ENCODE assay signal across 17 cellular contexts in the genomic region with DNA sequence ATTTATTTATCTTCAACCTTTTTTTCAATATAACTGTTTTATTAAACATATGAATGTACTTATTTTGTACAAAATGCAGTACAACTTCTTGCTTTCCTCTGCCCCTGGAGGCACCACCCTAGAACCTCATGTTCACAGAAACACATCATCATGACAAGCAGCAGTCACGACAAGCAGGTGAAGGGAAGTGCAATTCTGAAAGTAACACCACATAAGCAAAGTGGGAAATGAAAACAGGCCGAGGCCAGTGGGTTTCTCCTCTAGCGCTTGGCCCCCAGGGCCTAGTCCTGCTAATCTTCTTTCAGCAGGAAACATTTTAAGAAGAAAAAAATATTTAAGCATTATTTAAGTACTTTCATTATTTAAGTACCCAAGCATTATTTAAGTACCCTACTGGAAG.
DNase-seq lines count a peak whose midpoint lies in the region; ATAC-seq, FAIRE-seq and TF ChIP-seq lines count a peak whose summit lies in the region.
"Had no signal": no experiment of that assay in that cellular context is flagged by ENCODE, and none has a peak within 500 bp of the region (broad histone marks: within the 10 kb centered on the region; RNA-seq: fewer than 3 reads in every experiment).

No MANE protein-coding gene starts in this region.

- 39 to 52% (median 42%) methylated on average over 3 of the region's 3 CpGs for WGBS in spleen, 5 donors

- TF ChIP-seq CTCF in spleen (IDR thresholded peaks at IDR 0.05 in 8 of 11, conservative IDR thresholded peaks at IDR 0.05 in 3 of 11), result no peak
- no peak for TF ChIP-seq CTCF in vagina (IDR thresholded peaks at IDR 0.05)

- H3K36me3 ChIP-seq in spleen, result no peaks in the 10 kb centered on the region
- H3K36me3 ChIP-seq in vagina, result no peaks in the 10 kb centered on the region
- H3K36me3 ChIP-seq: BE2C, HAP-1 had no signal

- H3K4me3 ChIP-seq in spleen (no peak overlapping the region), vagina (no peak overlapping the region)
- H3K4me3 ChIP-seq: HAP-1, smooth muscle cell had no signal

- H3K27ac ChIP-seq in spleen (no peak overlapping the region), vagina (no peak overlapping the region)
- H3K27ac ChIP-seq: VCaP had no signal

- no peaks in the 10 kb centered on the region for H3K27me3 ChIP-seq in spleen (replicated peaks in 1 of 7)
- no peaks in the 10 kb centered on the region for H3K27me3 ChIP-seq in vagina
- H3K27me3 ChIP-seq: BE2C had no signal

- no peak for FAIRE-seq in RCC 7860 (lab: Jason Lieb, UNC)

- H3K4me1 ChIP-seq in spleen (no peaks in the 10 kb centered on the region), vagina (no peaks in the 10 kb centered on the region)
- H3K4me1 ChIP-seq: BE2C, HAP-1 had no signal

- H3K9me3 ChIP-seq in spleen (peaks cover 0 to 10% (median 3%) of the 10 kb centered on the region in 8 donors), vagina (no peaks in the 10 kb centered on the region)
- H3K9me3 ChIP-seq: BE2C, HAP-1 had no signal

- no peak for TF ChIP-seq POLR2A in spleen (IDR thresholded peaks at IDR 0.05)
- no peak for TF ChIP-seq POLR2A in vagina (IDR thresholded peaks at IDR 0.05)

- intact Hi-C loops in spleen (cut with DNase I; ENCODE audit: low total_unique reads), result no loop called here
- intact Hi-C loops in vagina (cut with DNase I), result no loop called here

- peak; percentile 98 for ATAC-seq in GM18517 (IDR thresholded peaks at IDR 0.05; ENCODE audit: unreplicated experiment)
- peak; percentile 97 for ATAC-seq in GM21367 (IDR thresholded peaks at IDR 0.05; ENCODE audit: unreplicated experiment)
- peak; percentile 82 for ATAC-seq in HG02938 (IDR thresholded peaks at IDR 0.05; ENCODE audit: unreplicated experiment)
- peak; percentile 84 for ATAC-seq in HG03558 (IDR thresholded peaks at IDR 0.05; ENCODE audit: extremely low read depth, unreplicated experiment)

- no peak for DNase-seq in ecto neural progenitor cell (ENCODE audit: low spot score)
- no peak for DNase-seq in spleen
- no peak for DNase-seq in vagina (ENCODE audit: extremely low spot score in 2 of 2)
- no peak for DNase-seq in RCC 7860 (ENCODE audit: low spot score)
- DNase-seq: activated T-cell treated with anti-CD3 and anti-CD28 coated beads, Interleukin-2, amount 50 U/mL, for 24 hours; BE2C; effector memory CD4-positive, alpha-beta T cell; EL; NCI-H345; SHP77 had no signal
